ENCODE assay signal across 1 cellular context in the genomic region with DNA sequence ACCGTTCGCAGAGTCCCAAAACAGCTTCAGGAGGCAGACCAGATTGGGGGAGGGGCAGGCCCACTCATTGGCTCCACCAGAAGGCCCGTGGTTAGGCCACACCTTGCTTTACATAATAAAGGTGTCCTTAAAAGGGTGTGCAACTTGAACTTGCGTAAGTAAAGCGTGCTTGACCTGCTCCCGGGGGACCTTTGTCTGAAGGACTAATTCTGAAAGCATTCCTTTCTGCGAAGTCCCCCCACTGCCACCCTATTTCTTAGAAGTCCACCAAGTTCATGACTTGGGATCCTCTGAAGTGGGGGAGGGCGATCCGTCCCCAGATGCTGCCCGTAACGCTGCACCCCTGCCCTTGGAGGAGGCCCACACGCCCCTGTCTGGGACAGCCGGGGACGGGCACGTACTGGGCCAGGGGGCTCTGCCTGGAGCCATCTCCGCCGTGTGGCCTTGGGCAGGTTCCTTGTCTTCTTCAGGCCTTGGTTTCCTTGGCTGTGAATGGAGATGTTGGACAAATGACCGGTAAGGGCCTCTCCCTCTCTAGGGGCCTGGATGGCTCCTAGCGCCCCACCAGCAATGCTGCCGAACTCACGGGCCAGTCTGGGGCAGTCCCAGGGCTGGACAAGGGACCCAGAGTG.
TF ChIP-seq lines count a peak whose summit lies in the region.

No MANE protein-coding gene starts in this region.

TF ChIP-seq in HepG2, 621 proteins besides CTCF, POLR2A, EP300 and RAD21:
- TF ChIP-seq WIZ (CRISPR knock-in tag; IDR thresholded peaks at IDR 0.05): no peak
- TF ChIP-seq, protein P1, sequence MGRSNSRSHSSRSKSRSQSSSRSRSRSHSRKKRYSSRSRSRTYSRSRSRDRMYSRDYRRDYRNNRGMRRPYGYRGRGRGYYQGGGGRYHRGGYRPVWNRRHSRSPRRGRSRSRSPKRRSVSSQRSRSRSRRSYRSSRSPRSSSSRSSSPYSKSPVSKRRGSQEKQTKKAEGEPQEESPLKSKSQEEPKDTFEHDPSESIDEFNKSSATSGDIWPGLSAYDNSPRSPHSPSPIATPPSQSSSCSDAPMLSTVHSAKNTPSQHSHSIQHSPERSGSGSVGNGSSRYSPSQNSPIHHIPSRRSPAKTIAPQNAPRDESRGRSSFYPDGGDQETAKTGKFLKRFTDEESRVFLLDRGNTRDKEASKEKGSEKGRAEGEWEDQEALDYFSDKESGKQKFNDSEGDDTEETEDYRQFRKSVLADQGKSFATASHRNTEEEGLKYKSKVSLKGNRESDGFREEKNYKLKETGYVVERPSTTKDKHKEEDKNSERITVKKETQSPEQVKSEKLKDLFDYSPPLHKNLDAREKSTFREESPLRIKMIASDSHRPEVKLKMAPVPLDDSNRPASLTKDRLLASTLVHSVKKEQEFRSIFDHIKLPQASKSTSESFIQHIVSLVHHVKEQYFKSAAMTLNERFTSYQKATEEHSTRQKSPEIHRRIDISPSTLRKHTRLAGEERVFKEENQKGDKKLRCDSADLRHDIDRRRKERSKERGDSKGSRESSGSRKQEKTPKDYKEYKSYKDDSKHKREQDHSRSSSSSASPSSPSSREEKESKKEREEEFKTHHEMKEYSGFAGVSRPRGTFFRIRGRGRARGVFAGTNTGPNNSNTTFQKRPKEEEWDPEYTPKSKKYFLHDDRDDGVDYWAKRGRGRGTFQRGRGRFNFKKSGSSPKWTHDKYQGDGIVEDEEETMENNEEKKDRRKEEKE (IDR thresholded peaks at IDR 0.05): no peak
